ENCODE assay signal across 8 cellular contexts in the genomic region with DNA sequence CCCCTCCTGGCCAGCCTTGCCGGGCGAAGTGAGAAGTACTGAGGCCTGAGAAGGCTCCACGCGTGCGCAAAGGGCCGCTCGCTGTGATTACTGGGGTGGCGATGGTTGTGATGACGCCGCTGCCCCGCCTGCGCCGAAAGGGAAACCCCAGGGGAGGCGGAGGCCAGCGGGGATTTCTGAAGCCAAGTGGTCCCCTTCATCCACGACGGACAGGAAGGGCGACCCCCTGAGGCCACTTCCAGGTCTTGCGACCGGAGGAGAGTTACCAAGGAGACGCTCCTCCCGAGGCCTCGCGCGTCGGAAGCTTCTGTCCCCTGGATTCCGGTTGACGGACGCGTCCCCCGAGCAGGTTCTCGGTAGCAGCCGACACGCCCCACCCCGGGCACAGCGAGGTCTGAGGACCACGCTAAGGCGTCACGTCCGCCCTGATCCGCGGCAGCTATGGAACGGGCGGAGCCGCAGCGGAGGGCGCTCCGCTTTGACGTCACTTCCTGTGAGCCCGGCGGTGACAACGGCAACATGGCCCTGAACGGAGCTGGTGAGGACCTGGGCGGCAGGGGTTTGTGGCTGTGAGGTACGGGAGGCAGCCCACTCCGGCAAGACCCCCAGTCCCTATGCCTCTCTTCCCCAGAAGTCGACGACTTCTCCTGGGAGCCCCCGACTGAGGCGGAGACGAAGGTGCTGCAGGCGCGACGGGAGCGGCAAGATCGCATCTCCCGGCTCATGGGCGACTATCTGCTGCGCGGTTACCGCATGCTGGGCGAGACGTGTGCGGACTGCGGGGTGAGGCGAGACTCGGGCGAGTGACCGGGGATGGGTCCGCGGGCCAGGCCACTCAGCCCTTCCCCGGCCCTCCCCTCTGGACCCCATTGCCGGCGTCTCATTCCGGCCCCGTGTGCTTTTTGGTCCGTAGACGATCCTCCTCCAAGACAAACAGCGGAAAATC. TPM values are rescaled to one million over a fixed set of nuclear protein-coding genes. Genes with fewer than 3 reads are reported as not detected.
DNase-seq lines count a peak whose midpoint lies in the region; ATAC-seq, FAIRE-seq and TF ChIP-seq lines count a peak whose summit lies in the region.

A gene with protein sequence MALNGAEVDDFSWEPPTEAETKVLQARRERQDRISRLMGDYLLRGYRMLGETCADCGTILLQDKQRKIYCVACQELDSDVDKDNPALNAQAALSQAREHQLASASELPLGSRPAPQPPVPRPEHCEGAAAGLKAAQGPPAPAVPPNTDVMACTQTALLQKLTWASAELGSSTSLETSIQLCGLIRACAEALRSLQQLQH (plus strand): TSS at position 505 of the 946 bp plus-strand sequence. CDS start 15 bp downstream, at position 520.

- H3K27ac Mint-ChIP-seq in activated CD4-positive, alpha-beta T cell treated with anti-CD3 and anti-CD28 coated beads for 36 hours, result peak within 1 kb of the TSS; percentile 96

- intact Hi-C loops in activated CD4-positive, alpha-beta T cell treated with anti-CD3 and anti-CD28 coated beads for 36 hours (cut with DNase I, micrococcal nuclease), result loop anchor here (1.0 to 5.0 kb wide), 19 partner anchors 15 to 793 kb away; a partner anchor contains a TSS
- intact Hi-C loops in left colon (cut with DNase I, micrococcal nuclease), result loop anchor here in 1 of 2 donors (10.0 kb wide), 1 partner anchor 55 kb away; no protein-coding TSS in a partner anchor

- no peaks in the 10 kb centered on the region for H3K9me3 Mint-ChIP-seq in activated CD4-positive, alpha-beta T cell treated with anti-CD3 and anti-CD28 coated beads for 36 hours (ENCODE audit: low read depth)

- H3K9me3 ChIP-seq in BLaER1, result no peaks in the 10 kb centered on the region

- H3K4me3 ChIP-seq in BLaER1 (peak within 1 kb of the TSS; percentile 90), choroid plexus epithelial cell (ENCODE audit: low read depth, low read length) (peak within 1 kb of the TSS; percentile 93)

- no peaks in the 10 kb centered on the region for H3K27me3 Mint-ChIP-seq in activated CD4-positive, alpha-beta T cell treated with anti-CD3 and anti-CD28 coated beads for 36 hours

- TF ChIP-seq CTCF in choroid plexus epithelial cell (conservative IDR thresholded peaks at IDR 0.05; ENCODE audit: low read depth, low read length), result peak; percentile 42

- peaks cover 37% of the 10 kb centered on the region for H4K20me1 ChIP-seq in BLaER1

- peaks cover 71% of the 10 kb centered on the region for H3K4me1 ChIP-seq in BLaER1

- H3K9ac ChIP-seq in BLaER1, result peak within 1 kb of the TSS; percentile 98

- H3K4me3 Mint-ChIP-seq in activated CD4-positive, alpha-beta T cell treated with anti-CD3 and anti-CD28 coated beads for 36 hours, result peak within 1 kb of the TSS; percentile 97

- peak within 1 kb of the TSS; percentile 85 for H3K27ac ChIP-seq in BLaER1

- no peaks in the 10 kb centered on the region for H3K27me3 ChIP-seq in BLaER1

- peaks cover 60% of the 10 kb centered on the region for H3K4me1 Mint-ChIP-seq in activated CD4-positive, alpha-beta T cell treated with anti-CD3 and anti-CD28 coated beads for 36 hours

- DNase-seq in GM19239 (ENCODE audit: insufficient read length, low spot score) (peak; percentile 95), NCI-H524 (lab: John Stamatoyannopoulos, UW) (peak; percentile 98), choroid plexus epithelial cell (ENCODE audit: low read depth) (peak; percentile 99), left colon (peak; percentile 98 to 99)
- DNase-seq in activated CD4-positive, alpha-beta T cell treated with anti-CD3 and anti-CD28 coated beads for 36 hours, result peak; percentile 100
- peak; percentile 100 for DNase-seq in stimulated activated CD4-positive, alpha-beta T cell treated with anti-CD3 and anti-CD28 coated beads, Interleukin-1b, Interleukin-23, amount 100 ng/mL, for 48 hours

- CTCF ChIA-PET in activated CD4-positive, alpha-beta T cell treated with anti-CD3 and anti-CD28 coated beads for 36 hours (lab: Charles Lee), result interaction anchor here (0.5 to 4.6 kb wide), 12 partner anchors 11 to 425 kb away, joined by 3 to 42 read pairs (median 4); a partner anchor contains a TSS

- ATAC-seq in HG03457 (IDR thresholded peaks at IDR 0.05; ENCODE audit: unreplicated experiment), result peak; percentile 45
- peak; percentile 75 for ATAC-seq in activated CD4-positive, alpha-beta T cell treated with anti-CD3 and anti-CD28 coated beads for 36 hours
- ATAC-seq in left colon, result peak; percentile 73

- POLR2A ChIA-PET in activated CD4-positive, alpha-beta T cell treated with anti-CD3 and anti-CD28 coated beads for 36 hours (lab: Charles Lee), result interaction anchor here (0.5 to 2.0 kb wide), 10 partner anchors 11 to 151 kb away, joined by 3 to 7 read pairs (median 5); a partner anchor contains a TSS

- peak; percentile 92 for FAIRE-seq in GM19239 (lab: Jason Lieb, UNC)

- peaks cover 35% of the 10 kb centered on the region for H3K36me3 Mint-ChIP-seq in activated CD4-positive, alpha-beta T cell treated with anti-CD3 and anti-CD28 coated beads for 36 hours (ENCODE audit: low read depth)

- peak within 1 kb of the TSS; percentile 100 for H3K4me2 ChIP-seq in BLaER1

- no peaks in the 10 kb centered on the region; the same call in 1 of the 2 replicates for H3K36me3 ChIP-seq in BLaER1

RNA-seq across cellular contexts. Expression of the gene that starts here (rescaled TPM):
- 10 to 100 TPM; 50.7 to 56.4 TPM for total RNA-seq in activated CD4-positive, alpha-beta T cell treated with anti-CD3 and anti-CD28 coated beads for 36 hours
- 10 to 100 TPM; 15.4 to 18.5 TPM for total RNA-seq in left colon

Comparison
In these comparisons a context has a peak if more than half of its experiments do, and no peak if none do; other contexts are left out.
1. Peak in every context shown above with its lines: DNase-seq, ATAC-seq, H3K4me3 ChIP-seq and H3K27ac ChIP-seq.